In genomic region chr2:190415794-190416729, GRCh38 we compare ENCODE assay signal across 10 cellular contexts. TPM values are rescaled to one million over a fixed set of nuclear protein-coding genes. Genes with fewer than 3 reads are reported as not detected.
DNase-seq lines count a peak whose midpoint lies in the region; ATAC-seq and TF ChIP-seq lines count a peak whose summit lies in the region.
"Had no signal": no experiment of that assay in that cellular context is flagged by ENCODE, and none has a peak within 500 bp of the region (broad histone marks: within the 10 kb centered on the region; RNA-seq: fewer than 3 reads in every experiment).

No MANE protein-coding gene starts in this region.

- H3K4me3 ChIP-seq in GM23338, result no peak overlapping the region

- H3K36me3 Mint-ChIP-seq in activated B cell treated with CpG ODN at 0.5 μM for 24 hours (ENCODE audit: low read depth) (peaks cover 16% of the 10 kb centered on the region), osteocyte (ENCODE audit: unreplicated experiment) (peaks cover 6% of the 10 kb centered on the region), GM23338 (ENCODE audit: low read depth) (no peaks in the 10 kb centered on the region)
- H3K36me3 Mint-ChIP-seq: brain had no signal

- intact Hi-C loops in activated B cell treated with CpG ODN at 0.5 μM for 24 hours (cut with micrococcal nuclease), result no loop called here

- POLR2A ChIA-PET in activated B cell treated with CpG ODN at 0.5 μM for 24 hours (lab: Charles Lee), result interaction anchor here (1.0 to 1.1 kb wide), 2 partner anchors 95 to 118 kb away, joined by 3 to 6 read pairs; partner anchors contain the start of gene NEMP2

- no peak overlapping the region for H3K4me2 ChIP-seq in GM23338

- peak; percentile 74 for DNase-seq in NCI-H2171 treated with DMSO at 0.1 percent for 48 hours (lab: John Stamatoyannopoulos, UW)
- no peak for DNase-seq in NCI-H2171 (lab: John Stamatoyannopoulos, UW)
- DNase-seq in activated B cell treated with CpG ODN at 0.5 μM for 24 hours, result no peak
- DNase-seq in osteocyte (ENCODE audit: extremely low spot score, unreplicated experiment), result no peak
- no peak for DNase-seq in T-helper 9 cell
- DNase-seq in GM23338 (ENCODE audit: low spot score), result no peak

- no peaks in the 10 kb centered on the region for H3K79me2 ChIP-seq in GM23338 (replicated peaks; ENCODE audit: insufficient read depth)

- peak overlapping the region; percentile 78 for H3K27ac Mint-ChIP-seq in activated B cell treated with CpG ODN at 0.5 μM for 24 hours
- peak overlapping the region; percentile 3 for H3K27ac Mint-ChIP-seq in osteocyte (ENCODE audit: unreplicated experiment)
- H3K27ac Mint-ChIP-seq in GM23338, result no peak overlapping the region
- H3K27ac Mint-ChIP-seq: progenitor cell of endocrine pancreas had no signal

- ATAC-seq in HG02885 (IDR thresholded peaks at IDR 0.05; ENCODE audit: poor library complexity, unreplicated experiment), result peak; percentile 69
- ATAC-seq in activated B cell treated with CpG ODN at 0.5 μM for 24 hours (ENCODE audit: low read depth), result peak; percentile 25
- ATAC-seq in GM21515 (IDR thresholded peaks at IDR 0.05; ENCODE audit: unreplicated experiment), result no peak
- no peak for ATAC-seq in GM23338

- H3K4me3 Mint-ChIP-seq in activated B cell treated with CpG ODN at 0.5 μM for 24 hours, result peak overlapping the region; percentile 29
- no peak overlapping the region for H3K4me3 Mint-ChIP-seq in osteocyte (ENCODE audit: unreplicated experiment)
- no peak overlapping the region for H3K4me3 Mint-ChIP-seq in GM23338
- H3K4me3 Mint-ChIP-seq: brain had no signal

- CTCF ChIA-PET in activated B cell treated with CpG ODN at 0.5 μM for 24 hours (lab: Charles Lee), result no interaction called here

- H3K9me3 Mint-ChIP-seq in activated B cell treated with CpG ODN at 0.5 μM for 24 hours, result no peaks in the 10 kb centered on the region
- no peaks in the 10 kb centered on the region for H3K9me3 Mint-ChIP-seq in osteocyte (ENCODE audit: unreplicated experiment)
- no peaks in the 10 kb centered on the region for H3K9me3 Mint-ChIP-seq in GM23338
- H3K9me3 Mint-ChIP-seq: brain had no signal

- peaks cover 15% of the 10 kb centered on the region for H3K4me1 ChIP-seq in GM23338 (ENCODE audit: insufficient read depth)

- TF ChIP-seq CTCF in activated B cell treated with CpG ODN at 0.5 μM for 24 hours (IDR thresholded peaks at IDR 0.05) (no peak), osteocyte (IDR thresholded peaks at IDR 0.05) (no peak), GM23338 (conservative IDR thresholded peaks at IDR 0.05; ENCODE audit: low read depth in 2 of 2) (no peak)

- H3K27ac ChIP-seq in GM23338 (ENCODE audit: low read depth), result no peak overlapping the region

- H3K4me1 Mint-ChIP-seq in activated B cell treated with CpG ODN at 0.5 μM for 24 hours (peaks cover 38% of the 10 kb centered on the region), osteocyte (ENCODE audit: unreplicated experiment) (peaks cover 7% of the 10 kb centered on the region), GM23338 (peaks cover 18% of the 10 kb centered on the region)

- H2AFZ ChIP-seq in GM23338, result no peak overlapping the region

- H3K27me3 Mint-ChIP-seq in activated B cell treated with CpG ODN at 0.5 μM for 24 hours (no peaks in the 10 kb centered on the region), osteocyte (ENCODE audit: unreplicated experiment) (peaks cover 9% of the 10 kb centered on the region), GM23338 (ENCODE audit: insufficient read depth, low read depth, poor library complexity) (no peaks in the 10 kb centered on the region)
- H3K27me3 Mint-ChIP-seq: progenitor cell of endocrine pancreas had no signal

- no peaks in the 10 kb centered on the region for H3F3A ChIP-seq in GM23338 (replicated peaks; ENCODE audit: low read depth)

- H4K20me1 ChIP-seq in GM23338 (replicated peaks; ENCODE audit: insufficient read depth), result no peaks in the 10 kb centered on the region

- H3K27me3 ChIP-seq in GM23338 (ENCODE audit: insufficient read depth), result no peaks in the 10 kb centered on the region

- H3K36me3 ChIP-seq in GM23338 (ENCODE audit: insufficient read depth), result no peaks in the 10 kb centered on the region

- H3K9me2 ChIP-seq in GM23338 (ENCODE audit: insufficient read depth), result no peaks in the 10 kb centered on the region

TF ChIP-seq in GM23338, 12 proteins besides CTCF, POLR2A, EP300 and RAD21:
- TF ChIP-seq STAT1 (IDR thresholded peaks at IDR 0.05; ENCODE audit: unreplicated experiment) (no peak), REST (IDR thresholded peaks at IDR 0.05; ENCODE audit: unreplicated experiment) (no peak), POLR2AphosphoS5 (IDR thresholded peaks at IDR 0.05; ENCODE audit: low read depth) (no peak)

RNA-seq across cellular contexts. Expression of gene MFSD6, which starts 7.9 kb away (rescaled TPM):
- total RNA-seq in activated B cell treated with CpG ODN at 0.5 μM for 24 hours (20.0 and 21.5 TPM in 2 replicates), osteocyte (7.1 and 12.1 TPM in 2 replicates)
- total RNA-seq in GM23338 (2014; rRNA removed; shearing (Covaris generic)), result 9.6 and 15.8 TPM in 2 replicates
- polyA plus RNA-seq in GM23338 (2016; fragmentation: Nextera tagmentation; extraction: Ambion mirVana), result 2.3 and 3.1 TPM in 2 replicates

Comparison
In these comparisons a context has a peak if more than half of its experiments do, and no peak if none do; other contexts are left out.
1. ATAC-seq: peak in HG02885 (single experiment) and activated B cell treated with CpG ODN at 0.5 μM for 24 hours (single experiment); none in GM21515 (single experiment) and GM23338 (single experiment).